Comparison of ENCODE assay signal across 1 cellular context in the genomic region with DNA sequence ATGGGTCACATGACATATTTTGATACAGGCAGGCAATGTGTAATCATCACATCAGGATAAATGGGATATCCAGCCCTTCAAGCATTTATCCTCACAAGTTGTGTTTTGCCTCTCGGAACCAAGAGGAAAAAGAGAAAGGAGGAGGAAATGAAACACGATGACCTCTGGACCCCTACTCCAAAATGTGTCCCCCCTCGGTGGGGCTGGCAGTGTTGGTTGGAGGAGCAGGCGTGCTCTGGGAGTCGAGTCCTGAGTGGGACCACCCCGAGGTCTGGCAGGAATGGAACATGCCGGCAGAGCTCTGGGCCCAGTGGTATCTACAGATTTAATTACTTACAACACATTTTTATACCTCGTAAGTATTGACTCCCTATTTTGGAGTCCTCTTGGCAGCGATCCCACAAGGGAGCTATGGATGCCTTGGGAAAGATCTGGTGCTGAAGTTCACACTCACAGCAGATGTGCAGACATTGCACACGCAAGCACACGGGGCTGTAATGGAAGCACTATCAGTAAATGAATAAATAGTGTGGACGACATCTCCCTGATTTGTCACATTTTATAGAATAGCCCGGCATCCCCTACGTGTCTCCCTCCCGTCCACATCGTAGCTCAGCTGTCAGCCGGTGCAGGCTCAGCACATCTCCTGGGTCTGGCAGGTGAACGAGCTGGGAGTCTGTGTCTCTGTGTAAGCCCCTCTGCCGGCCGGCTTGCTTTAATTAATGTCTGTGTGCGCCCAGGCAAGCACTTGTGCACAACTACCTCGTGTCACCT.
TF ChIP-seq lines count a peak whose summit lies in the region.

No MANE protein-coding gene starts in this region.

TF ChIP-seq in HEK293, 187 proteins besides CTCF, POLR2A, EP300 and RAD21 (continued from another document):
- TF ChIP-seq, protein P1, sequence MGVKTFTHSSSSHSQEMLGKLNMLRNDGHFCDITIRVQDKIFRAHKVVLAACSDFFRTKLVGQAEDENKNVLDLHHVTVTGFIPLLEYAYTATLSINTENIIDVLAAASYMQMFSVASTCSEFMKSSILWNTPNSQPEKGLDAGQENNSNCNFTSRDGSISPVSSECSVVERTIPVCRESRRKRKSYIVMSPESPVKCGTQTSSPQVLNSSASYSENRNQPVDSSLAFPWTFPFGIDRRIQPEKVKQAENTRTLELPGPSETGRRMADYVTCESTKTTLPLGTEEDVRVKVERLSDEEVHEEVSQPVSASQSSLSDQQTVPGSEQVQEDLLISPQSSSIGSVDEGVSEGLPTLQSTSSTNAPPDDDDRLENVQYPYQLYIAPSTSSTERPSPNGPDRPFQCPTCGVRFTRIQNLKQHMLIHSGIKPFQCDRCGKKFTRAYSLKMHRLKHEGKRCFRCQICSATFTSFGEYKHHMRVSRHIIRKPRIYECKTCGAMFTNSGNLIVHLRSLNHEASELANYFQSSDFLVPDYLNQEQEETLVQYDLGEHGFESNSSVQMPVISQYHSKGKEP (tag by site-specific recombination; IDR thresholded peaks at IDR 0.05): no peak
- no peak for TF ChIP-seq ZNF114 (tag by site-specific recombination; IDR thresholded peaks at IDR 0.05)
- TF ChIP-seq ZNF660 (tag by site-specific recombination; IDR thresholded peaks at IDR 0.05): no peak
- TF ChIP-seq ZBTB20 (tag by site-specific recombination; IDR thresholded peaks at IDR 0.05): no peak
- no peak for TF ChIP-seq GLIS2 (tag by site-specific recombination; IDR thresholded peaks at IDR 0.05)
- TF ChIP-seq, protein P2, sequence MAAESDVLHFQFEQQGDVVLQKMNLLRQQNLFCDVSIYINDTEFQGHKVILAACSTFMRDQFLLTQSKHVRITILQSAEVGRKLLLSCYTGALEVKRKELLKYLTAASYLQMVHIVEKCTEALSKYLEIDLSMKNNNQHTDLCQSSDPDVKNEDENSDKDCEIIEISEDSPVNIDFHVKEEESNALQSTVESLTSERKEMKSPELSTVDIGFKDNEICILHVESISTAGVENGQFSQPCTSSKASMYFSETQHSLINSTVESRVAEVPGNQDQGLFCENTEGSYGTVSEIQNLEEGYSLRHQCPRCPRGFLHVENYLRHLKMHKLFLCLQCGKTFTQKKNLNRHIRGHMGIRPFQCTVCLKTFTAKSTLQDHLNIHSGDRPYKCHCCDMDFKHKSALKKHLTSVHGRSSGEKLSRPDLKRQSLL (tag by site-specific recombination; IDR thresholded peaks at IDR 0.05): no peak
- TF ChIP-seq ZNF501 (tag by site-specific recombination; IDR thresholded peaks at IDR 0.05): peak; percentile 20; the same call in 1 of the 2 replicates
- TF ChIP-seq, protein P3, sequence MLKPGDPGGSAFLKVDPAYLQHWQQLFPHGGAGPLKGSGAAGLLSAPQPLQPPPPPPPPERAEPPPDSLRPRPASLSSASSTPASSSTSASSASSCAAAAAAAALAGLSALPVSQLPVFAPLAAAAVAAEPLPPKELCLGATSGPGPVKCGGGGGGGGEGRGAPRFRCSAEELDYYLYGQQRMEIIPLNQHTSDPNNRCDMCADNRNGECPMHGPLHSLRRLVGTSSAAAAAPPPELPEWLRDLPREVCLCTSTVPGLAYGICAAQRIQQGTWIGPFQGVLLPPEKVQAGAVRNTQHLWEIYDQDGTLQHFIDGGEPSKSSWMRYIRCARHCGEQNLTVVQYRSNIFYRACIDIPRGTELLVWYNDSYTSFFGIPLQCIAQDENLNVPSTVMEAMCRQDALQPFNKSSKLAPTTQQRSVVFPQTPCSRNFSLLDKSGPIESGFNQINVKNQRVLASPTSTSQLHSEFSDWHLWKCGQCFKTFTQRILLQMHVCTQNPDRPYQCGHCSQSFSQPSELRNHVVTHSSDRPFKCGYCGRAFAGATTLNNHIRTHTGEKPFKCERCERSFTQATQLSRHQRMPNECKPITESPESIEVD (tag by site-specific recombination; IDR thresholded peaks at IDR 0.05): no peak
- TF ChIP-seq, protein P4, sequence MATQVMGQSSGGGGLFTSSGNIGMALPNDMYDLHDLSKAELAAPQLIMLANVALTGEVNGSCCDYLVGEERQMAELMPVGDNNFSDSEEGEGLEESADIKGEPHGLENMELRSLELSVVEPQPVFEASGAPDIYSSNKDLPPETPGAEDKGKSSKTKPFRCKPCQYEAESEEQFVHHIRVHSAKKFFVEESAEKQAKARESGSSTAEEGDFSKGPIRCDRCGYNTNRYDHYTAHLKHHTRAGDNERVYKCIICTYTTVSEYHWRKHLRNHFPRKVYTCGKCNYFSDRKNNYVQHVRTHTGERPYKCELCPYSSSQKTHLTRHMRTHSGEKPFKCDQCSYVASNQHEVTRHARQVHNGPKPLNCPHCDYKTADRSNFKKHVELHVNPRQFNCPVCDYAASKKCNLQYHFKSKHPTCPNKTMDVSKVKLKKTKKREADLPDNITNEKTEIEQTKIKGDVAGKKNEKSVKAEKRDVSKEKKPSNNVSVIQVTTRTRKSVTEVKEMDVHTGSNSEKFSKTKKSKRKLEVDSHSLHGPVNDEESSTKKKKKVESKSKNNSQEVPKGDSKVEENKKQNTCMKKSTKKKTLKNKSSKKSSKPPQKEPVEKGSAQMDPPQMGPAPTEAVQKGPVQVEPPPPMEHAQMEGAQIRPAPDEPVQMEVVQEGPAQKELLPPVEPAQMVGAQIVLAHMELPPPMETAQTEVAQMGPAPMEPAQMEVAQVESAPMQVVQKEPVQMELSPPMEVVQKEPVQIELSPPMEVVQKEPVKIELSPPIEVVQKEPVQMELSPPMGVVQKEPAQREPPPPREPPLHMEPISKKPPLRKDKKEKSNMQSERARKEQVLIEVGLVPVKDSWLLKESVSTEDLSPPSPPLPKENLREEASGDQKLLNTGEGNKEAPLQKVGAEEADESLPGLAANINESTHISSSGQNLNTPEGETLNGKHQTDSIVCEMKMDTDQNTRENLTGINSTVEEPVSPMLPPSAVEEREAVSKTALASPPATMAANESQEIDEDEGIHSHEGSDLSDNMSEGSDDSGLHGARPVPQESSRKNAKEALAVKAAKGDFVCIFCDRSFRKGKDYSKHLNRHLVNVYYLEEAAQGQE (tag by site-specific recombination; IDR thresholded peaks at IDR 0.05): peak; percentile 28; the same call in 1 of the 2 replicates
- TF ChIP-seq ZBTB17 (tag by site-specific recombination; IDR thresholded peaks at IDR 0.05): 0 out of 2 replicates have a peak, but pooled peaks have one; percentile 34
- no peak for TF ChIP-seq ZBTB48 (tag by site-specific recombination; IDR thresholded peaks at IDR 0.05)
- TF ChIP-seq, protein P5, sequence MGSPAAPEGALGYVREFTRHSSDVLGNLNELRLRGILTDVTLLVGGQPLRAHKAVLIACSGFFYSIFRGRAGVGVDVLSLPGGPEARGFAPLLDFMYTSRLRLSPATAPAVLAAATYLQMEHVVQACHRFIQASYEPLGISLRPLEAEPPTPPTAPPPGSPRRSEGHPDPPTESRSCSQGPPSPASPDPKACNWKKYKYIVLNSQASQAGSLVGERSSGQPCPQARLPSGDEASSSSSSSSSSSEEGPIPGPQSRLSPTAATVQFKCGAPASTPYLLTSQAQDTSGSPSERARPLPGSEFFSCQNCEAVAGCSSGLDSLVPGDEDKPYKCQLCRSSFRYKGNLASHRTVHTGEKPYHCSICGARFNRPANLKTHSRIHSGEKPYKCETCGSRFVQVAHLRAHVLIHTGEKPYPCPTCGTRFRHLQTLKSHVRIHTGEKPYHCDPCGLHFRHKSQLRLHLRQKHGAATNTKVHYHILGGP (tag by site-specific recombination; IDR thresholded peaks at IDR 0.05): no peak
- TF ChIP-seq ZNF366 (tag by site-specific recombination; conservative IDR thresholded peaks at IDR 0.05): no peak
- no peak for TF ChIP-seq ZNF146 (tag by site-specific recombination; IDR thresholded peaks at IDR 0.05)
- 0 out of 2 replicates have a peak, but pooled peaks have one; percentile 8 for TF ChIP-seq ZNF335 (tag by site-specific recombination; conservative IDR thresholded peaks at IDR 0.05)
- TF ChIP-seq, protein P6, sequence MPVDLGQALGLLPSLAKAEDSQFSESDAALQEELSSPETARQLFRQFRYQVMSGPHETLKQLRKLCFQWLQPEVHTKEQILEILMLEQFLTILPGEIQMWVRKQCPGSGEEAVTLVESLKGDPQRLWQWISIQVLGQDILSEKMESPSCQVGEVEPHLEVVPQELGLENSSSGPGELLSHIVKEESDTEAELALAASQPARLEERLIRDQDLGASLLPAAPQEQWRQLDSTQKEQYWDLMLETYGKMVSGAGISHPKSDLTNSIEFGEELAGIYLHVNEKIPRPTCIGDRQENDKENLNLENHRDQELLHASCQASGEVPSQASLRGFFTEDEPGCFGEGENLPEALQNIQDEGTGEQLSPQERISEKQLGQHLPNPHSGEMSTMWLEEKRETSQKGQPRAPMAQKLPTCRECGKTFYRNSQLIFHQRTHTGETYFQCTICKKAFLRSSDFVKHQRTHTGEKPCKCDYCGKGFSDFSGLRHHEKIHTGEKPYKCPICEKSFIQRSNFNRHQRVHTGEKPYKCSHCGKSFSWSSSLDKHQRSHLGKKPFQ (tag by site-specific recombination; IDR thresholded peaks at IDR 0.05): peak; percentile 52; the same call in 1 of the 2 replicates
- TF ChIP-seq, protein P7, sequence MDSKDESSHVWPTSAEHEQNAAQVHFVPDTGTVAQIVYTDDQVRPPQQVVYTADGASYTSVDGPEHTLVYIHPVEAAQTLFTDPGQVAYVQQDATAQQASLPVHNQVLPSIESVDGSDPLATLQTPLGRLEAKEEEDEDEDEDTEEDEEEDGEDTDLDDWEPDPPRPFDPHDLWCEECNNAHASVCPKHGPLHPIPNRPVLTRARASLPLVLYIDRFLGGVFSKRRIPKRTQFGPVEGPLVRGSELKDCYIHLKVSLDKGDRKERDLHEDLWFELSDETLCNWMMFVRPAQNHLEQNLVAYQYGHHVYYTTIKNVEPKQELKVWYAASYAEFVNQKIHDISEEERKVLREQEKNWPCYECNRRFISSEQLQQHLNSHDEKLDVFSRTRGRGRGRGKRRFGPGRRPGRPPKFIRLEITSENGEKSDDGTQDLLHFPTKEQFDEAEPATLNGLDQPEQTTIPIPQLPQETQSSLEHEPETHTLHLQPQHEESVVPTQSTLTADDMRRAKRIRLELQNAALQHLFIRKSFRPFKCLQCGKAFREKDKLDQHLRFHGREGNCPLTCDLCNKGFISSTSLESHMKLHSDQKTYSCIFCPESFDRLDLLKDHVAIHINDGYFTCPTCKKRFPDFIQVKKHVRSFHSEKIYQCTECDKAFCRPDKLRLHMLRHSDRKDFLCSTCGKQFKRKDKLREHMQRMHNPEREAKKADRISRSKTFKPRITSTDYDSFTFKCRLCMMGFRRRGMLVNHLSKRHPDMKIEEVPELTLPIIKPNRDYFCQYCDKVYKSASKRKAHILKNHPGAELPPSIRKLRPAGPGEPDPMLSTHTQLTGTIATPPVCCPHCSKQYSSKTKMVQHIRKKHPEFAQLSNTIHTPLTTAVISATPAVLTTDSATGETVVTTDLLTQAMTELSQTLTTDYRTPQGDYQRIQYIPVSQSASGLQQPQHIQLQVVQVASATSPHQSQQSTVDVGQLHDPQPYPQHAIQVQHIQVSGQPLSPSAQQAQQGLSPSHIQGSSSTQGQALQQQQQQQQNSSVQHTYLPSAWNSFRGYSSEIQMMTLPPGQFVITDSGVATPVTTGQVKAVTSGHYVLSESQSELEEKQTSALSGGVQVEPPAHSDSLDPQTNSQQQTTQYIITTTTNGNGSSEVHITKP (tag by site-specific recombination; IDR thresholded peaks at IDR 0.05): peak; percentile 79
- TF ChIP-seq ZNF19 (tag by site-specific recombination; IDR thresholded peaks at IDR 0.05; ENCODE audit: low read depth): no peak
- TF ChIP-seq, protein P8, sequence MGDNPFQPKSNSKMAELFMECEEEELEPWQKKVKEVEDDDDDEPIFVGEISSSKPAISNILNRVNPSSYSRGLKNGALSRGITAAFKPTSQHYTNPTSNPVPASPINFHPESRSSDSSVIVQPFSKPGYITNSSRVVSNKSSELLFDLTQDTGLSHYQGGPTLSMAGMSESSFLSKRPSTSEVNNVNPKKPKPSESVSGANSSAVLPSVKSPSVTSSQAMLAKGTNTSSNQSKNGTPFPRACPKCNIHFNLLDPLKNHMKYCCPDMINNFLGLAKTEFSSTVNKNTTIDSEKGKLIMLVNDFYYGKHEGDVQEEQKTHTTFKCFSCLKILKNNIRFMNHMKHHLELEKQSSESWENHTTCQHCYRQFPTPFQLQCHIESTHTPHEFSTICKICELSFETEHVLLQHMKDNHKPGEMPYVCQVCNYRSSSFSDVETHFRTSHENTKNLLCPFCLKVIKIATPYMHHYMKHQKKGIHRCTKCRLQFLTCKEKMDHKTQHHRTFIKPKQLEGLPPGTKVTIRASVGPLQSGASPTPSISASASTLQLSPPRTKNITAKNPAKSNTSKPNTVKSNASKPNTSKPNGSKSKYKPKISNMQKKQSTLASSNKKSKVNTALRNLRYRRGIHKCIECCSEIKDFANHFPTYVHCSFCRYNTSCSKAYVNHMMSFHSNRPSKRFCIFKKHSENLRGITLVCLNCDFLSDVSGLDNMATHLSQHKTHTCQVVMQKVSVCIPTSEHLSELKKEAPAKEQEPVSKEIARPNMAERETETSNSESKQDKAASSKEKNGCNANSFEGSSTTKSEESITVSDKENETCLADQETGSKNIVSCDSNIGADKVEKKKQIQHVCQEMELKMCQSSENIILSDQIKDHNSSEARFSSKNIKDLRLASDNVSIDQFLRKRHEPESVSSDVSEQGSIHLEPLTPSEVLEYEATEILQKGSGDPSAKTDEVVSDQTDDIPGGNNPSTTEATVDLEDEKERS (tag by site-specific recombination; IDR thresholded peaks at IDR 0.05): no peak
- no peak for TF ChIP-seq ZNF473 (tag by site-specific recombination; IDR thresholded peaks at IDR 0.05)
- TF ChIP-seq SALL2 (tag by site-specific recombination; IDR thresholded peaks at IDR 0.05; ENCODE audit: borderline replicate concordance): no peak
- TF ChIP-seq RBAK (tag by site-specific recombination; IDR thresholded peaks at IDR 0.05): no peak
- TF ChIP-seq ZNF76 (tag by site-specific recombination; IDR thresholded peaks at IDR 0.05; ENCODE audit: borderline replicate concordance, low read depth): no peak; the same call in 1 of the 2 replicates
- TF ChIP-seq ZNF121 (tag by site-specific recombination; IDR thresholded peaks at IDR 0.05): no peak
- TF ChIP-seq ZNF202 (tag by site-specific recombination; IDR thresholded peaks at IDR 0.05; ENCODE audit: borderline replicate concordance): no peak
- TF ChIP-seq SP7 (tag by site-specific recombination; IDR thresholded peaks at IDR 0.05): no peak
- TF ChIP-seq, protein P9, sequence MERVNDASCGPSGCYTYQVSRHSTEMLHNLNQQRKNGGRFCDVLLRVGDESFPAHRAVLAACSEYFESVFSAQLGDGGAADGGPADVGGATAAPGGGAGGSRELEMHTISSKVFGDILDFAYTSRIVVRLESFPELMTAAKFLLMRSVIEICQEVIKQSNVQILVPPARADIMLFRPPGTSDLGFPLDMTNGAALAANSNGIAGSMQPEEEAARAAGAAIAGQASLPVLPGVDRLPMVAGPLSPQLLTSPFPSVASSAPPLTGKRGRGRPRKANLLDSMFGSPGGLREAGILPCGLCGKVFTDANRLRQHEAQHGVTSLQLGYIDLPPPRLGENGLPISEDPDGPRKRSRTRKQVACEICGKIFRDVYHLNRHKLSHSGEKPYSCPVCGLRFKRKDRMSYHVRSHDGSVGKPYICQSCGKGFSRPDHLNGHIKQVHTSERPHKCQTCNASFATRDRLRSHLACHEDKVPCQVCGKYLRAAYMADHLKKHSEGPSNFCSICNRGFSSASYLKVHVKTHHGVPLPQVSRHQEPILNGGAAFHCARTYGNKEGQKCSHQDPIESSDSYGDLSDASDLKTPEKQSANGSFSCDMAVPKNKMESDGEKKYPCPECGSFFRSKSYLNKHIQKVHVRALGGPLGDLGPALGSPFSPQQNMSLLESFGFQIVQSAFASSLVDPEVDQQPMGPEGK (tag by site-specific recombination; IDR thresholded peaks at IDR 0.05): no peak
